ENCODE assay signal across 21 cellular contexts in genomic region chr6:168442646-168443045, GRCh38. TPM values are rescaled to one million over a fixed set of nuclear protein-coding genes. Genes with fewer than 3 reads are reported as not detected.
DNase-seq lines count a peak whose midpoint lies in the region; ATAC-seq, FAIRE-seq and TF ChIP-seq lines count a peak whose summit lies in the region.
"Had no signal": no experiment of that assay in that cellular context is flagged by ENCODE, and none has a peak within 500 bp of the region (broad histone marks: within the 10 kb centered on the region; RNA-seq: fewer than 3 reads in every experiment).

No MANE protein-coding gene starts in this region.

- H3K27ac Mint-ChIP-seq in astrocyte (ENCODE audit: unreplicated experiment): no peak overlapping the region
- H3K27ac Mint-ChIP-seq: dendritic cell treated with granulocyte-macrophage colony-stimulating factor and Interleukin-4, amounts not matched to agents 40 ng/mL and 50 ng/mL, for 4 days; naive B cell had no signal

- H4K20me1 ChIP-seq in astrocyte (ENCODE audit: insufficient read depth, low read length): no peaks in the 10 kb centered on the region
- H4K20me1 ChIP-seq in smooth muscle cell (ENCODE audit: low read depth): no peaks in the 10 kb centered on the region

- H3K9ac ChIP-seq in ES-I3 (ENCODE audit: low read depth, low read length) (peak overlapping the region; percentile 63; the same call in 1 of the 2 replicates), astrocyte (ENCODE audit: low read length) (no peak overlapping the region), iPS-20b (ENCODE audit: low read depth, low read length) (peak overlapping the region; percentile 39; the same call in 1 of the 2 replicates), smooth muscle cell (ENCODE audit: low read depth) (no peak overlapping the region)

- DNase-seq in astrocyte (ENCODE audit: low read depth): no peak
- no peak for DNase-seq in smooth muscle cell (lab: John Stamatoyannopoulos, UW; ENCODE audit: unreplicated experiment)
- no peak for DNase-seq in medulla oblongata (ENCODE audit: extremely low spot score)
- DNase-seq in GF-D8 (lab: John Stamatoyannopoulos, UW): no peak
- DNase-seq: activated CD4-positive, alpha-beta T cell treated with anti-CD3 and anti-CD28 coated beads, Interleukin-2, amount 50 U/mL, for 4 hours; activated naive CD4-positive, alpha-beta T cell treated with Interleukin-2 at 50 U/mL for 16 hours; gastrocnemius medialis; KG1; naive B cell; NCI-H2081 treated with DMSO at 0.1 percent for 48 hours; SHP77 treated with DMSO at 0.1 percent for 48 hours; T-helper 1 cell; thyroid gland had no signal

- H3K36me3 Mint-ChIP-seq in astrocyte (ENCODE audit: low read depth, unreplicated experiment): no peaks in the 10 kb centered on the region

- H2AFZ ChIP-seq in astrocyte (ENCODE audit: low read depth, low read length) (no peak overlapping the region), smooth muscle cell (ENCODE audit: low read depth) (no peak overlapping the region)

- H3K4me3 ChIP-seq in astrocyte (ENCODE audit: insufficient read depth, low read depth, low read length): no peak overlapping the region
- H3K4me3 ChIP-seq in iPS-20b (ENCODE audit: low read length): peak overlapping the region; percentile 60; the same call in 1 of the 2 replicates
- H3K4me3 ChIP-seq in smooth muscle cell: peak overlapping the region; percentile 50
- H3K4me3 ChIP-seq: lung had no signal

- no peak overlapping the region for H3K27ac ChIP-seq in astrocyte (ENCODE audit: low read depth, low read length)
- H3K27ac ChIP-seq in iPS-20b (ENCODE audit: low read length): no peak overlapping the region
- no peak overlapping the region for H3K27ac ChIP-seq in smooth muscle cell (ENCODE audit: low read depth)
- H3K27ac ChIP-seq: gastrocnemius medialis, thyroid gland had no signal

- 15% methylated on average over 5 of the region's 5 CpGs for WGBS in smooth muscle cell (ENCODE audit: low lambda C conversion rate)

- H3K9me3 Mint-ChIP-seq in astrocyte (ENCODE audit: unreplicated experiment): peaks cover 4% of the 10 kb centered on the region
- H3K9me3 Mint-ChIP-seq: dendritic cell treated with granulocyte-macrophage colony-stimulating factor and Interleukin-4, amounts not matched to agents 40 ng/mL and 50 ng/mL, for 4 days had no signal

- H3K4me3 Mint-ChIP-seq in astrocyte (ENCODE audit: unreplicated experiment): peak overlapping the region; percentile 58
- H3K4me3 Mint-ChIP-seq: dendritic cell treated with granulocyte-macrophage colony-stimulating factor and Interleukin-4, amounts not matched to agents 40 ng/mL and 50 ng/mL, for 4 days had no signal

- no peak for FAIRE-seq in astrocyte (lab: Jason Lieb, UNC)
- FAIRE-seq: GM18507, H54 had no signal

- H3F3A ChIP-seq in smooth muscle cell (ENCODE audit: low read depth): peaks cover 12% of the 10 kb centered on the region

- H3K36me3 ChIP-seq in ES-I3 (ENCODE audit: insufficient read depth, low read length) (no peaks in the 10 kb centered on the region), astrocyte (ENCODE audit: insufficient read depth, low read length) (no peaks in the 10 kb centered on the region), iPS-20b (ENCODE audit: insufficient read depth, low read depth, low read length) (no peaks in the 10 kb centered on the region), smooth muscle cell (ENCODE audit: low read depth) (no peaks in the 10 kb centered on the region)
- H3K36me3 ChIP-seq: gastrocnemius medialis, thyroid gland had no signal

- H3K9me3 ChIP-seq in ES-I3 (ENCODE audit: control insufficient read depth, insufficient read depth, low read length) (no peaks in the 10 kb centered on the region; the same call in 1 of the 2 replicates), astrocyte (ENCODE audit: insufficient read depth, low read depth, low read length) (no peaks in the 10 kb centered on the region), iPS-20b (ENCODE audit: insufficient read depth, low read depth, low read length) (no peaks in the 10 kb centered on the region), smooth muscle cell (replicated peaks; ENCODE audit: low read depth) (no peaks in the 10 kb centered on the region)
- H3K9me3 ChIP-seq: gastrocnemius medialis, thyroid gland had no signal

- no peak for ATAC-seq in HG02884 (IDR thresholded peaks at IDR 0.05; ENCODE audit: unreplicated experiment)
- no peak for ATAC-seq in GM21447 (IDR thresholded peaks at IDR 0.05; ENCODE audit: unreplicated experiment)
- ATAC-seq: gastrocnemius medialis had no signal

- TF ChIP-seq CTCF in astrocyte (IDR thresholded peaks at IDR 0.05; ENCODE audit: insufficient read depth, low read depth, low read length): no peak
- TF ChIP-seq CTCF in smooth muscle cell (IDR thresholded peaks at IDR 0.05; ENCODE audit: borderline replicate concordance, insufficient read depth, poor library complexity, severe bottlenecking): no peak

- H3K4me1 ChIP-seq in ES-I3 (ENCODE audit: insufficient read depth, low read length) (no peaks in the 10 kb centered on the region; the same call in 1 of the 2 replicates), astrocyte (ENCODE audit: insufficient read depth, low read length) (no peaks in the 10 kb centered on the region), iPS-20b (ENCODE audit: insufficient read depth, low read length) (peaks cover 40% of the 10 kb centered on the region), smooth muscle cell (ENCODE audit: low read depth) (peaks cover 8% of the 10 kb centered on the region)
- H3K4me1 ChIP-seq: gastrocnemius medialis had no signal

- peaks cover 9% of the 10 kb centered on the region for H3K4me1 Mint-ChIP-seq in astrocyte (ENCODE audit: low read depth, unreplicated experiment)

- H3K27me3 ChIP-seq in astrocyte (ENCODE audit: insufficient read depth, low read length) (peaks cover 26% of the 10 kb centered on the region), iPS-20b (ENCODE audit: insufficient read depth, low read length) (peaks cover 72% of the 10 kb centered on the region), smooth muscle cell (ENCODE audit: low read depth) (peaks cover 97% of the 10 kb centered on the region)
- H3K27me3 ChIP-seq: thyroid gland had no signal

- H3K4me2 ChIP-seq in astrocyte (ENCODE audit: low read length) (no peak overlapping the region), smooth muscle cell (peak overlapping the region; percentile 87)

- H3K79me2 ChIP-seq in astrocyte (ENCODE audit: insufficient read depth, low read length) (no peaks in the 10 kb centered on the region), smooth muscle cell (ENCODE audit: low read depth) (no peaks in the 10 kb centered on the region)

- peaks cover 57% of the 10 kb centered on the region for H3K27me3 Mint-ChIP-seq in astrocyte (ENCODE audit: low read depth, unreplicated experiment)

RNA-seq across cellular contexts. Expression of gene SMOC2, which starts 1.7 kb away (rescaled TPM):
- total RNA-seq in astrocyte (0.93 and 1.8 TPM in 2 replicates), smooth muscle cell (0.54 and 0.63 TPM in 2 replicates)
- 1.1 and 1.2 TPM in 2 replicates for polyA plus RNA-seq in smooth muscle cell

Comparison
In these comparisons a context has a peak if more than half of its experiments do, and no peak if none do; other contexts are left out.
1. H3K9ac ChIP-seq: peak in ES-I3 (single experiment) and iPS-20b (single experiment); none in astrocyte (single experiment) and smooth muscle cell (single experiment).